24 cellular contexts compared by ENCODE assay signal in genomic region chr4:15672096-15672495, GRCh38.
"Had no signal": no experiment of that assay in that cellular context is flagged by ENCODE, and none has a peak within 500 bp of the region (broad histone marks: within the 10 kb centered on the region; RNA-seq: fewer than 3 reads in every experiment).

No MANE protein-coding gene starts in this region.

- H3K9ac ChIP-seq: neural progenitor cell, parathyroid adenoma had no signal

- H3K9me3 Mint-ChIP-seq: immature natural killer cell; memory B cell; natural killer cell treated with Interleukin-12 subunit alpha and Interleukin-12 subunit beta and Interleukin-15 and Interleukin-18, amount 100 ng/mL, for 72 hours had no signal

- H3K4me3 ChIP-seq: esophagus muscularis mucosa, gastrocnemius medialis, heart right ventricle, left ventricle myocardium inferior, lower lobe of right lung, neural progenitor cell, prostate gland, right lobe of liver, stomach, thoracic aorta, transverse colon had no signal

- H2AFZ ChIP-seq: neural progenitor cell, parathyroid adenoma had no signal

- H3K4me2 ChIP-seq: neural progenitor cell had no signal

- H3K27me3 Mint-ChIP-seq: memory B cell; natural killer cell treated with Interleukin-12 subunit alpha and Interleukin-12 subunit beta and Interleukin-15 and Interleukin-18, amount 100 ng/mL, for 72 hours had no signal

- H3K27ac ChIP-seq: esophagus muscularis mucosa, gastrocnemius medialis, heart right ventricle, left ventricle myocardium inferior, lower lobe of right lung, neural progenitor cell, parathyroid adenoma, prostate gland, right lobe of liver, stomach, thoracic aorta, transverse colon had no signal

- H3K4me1 Mint-ChIP-seq: immature natural killer cell, memory B cell, neural progenitor cell had no signal

- H3K79me2 ChIP-seq: parathyroid adenoma had no signal

- ATAC-seq: gastrocnemius medialis; heart right ventricle; left cardiac atrium; lower lobe of right lung; natural killer cell treated with Interleukin-12 subunit alpha and Interleukin-12 subunit beta and Interleukin-15 and Interleukin-18, amount 100 ng/mL, for 72 hours; right lobe of liver had no signal

- H3K27ac Mint-ChIP-seq: immature natural killer cell, memory B cell, neural progenitor cell had no signal

- DNase-seq: cerebellar nuclear complex; dermis blood vessel endothelial cell; gastrocnemius medialis; heart right ventricle; immature natural killer cell; kidney; left cardiac atrium; left ventricle myocardium inferior; lower lobe of right lung; midbrain; occipital lobe; right lobe of liver; stimulated activated CD4-positive, alpha-beta T cell treated with anti-CD3 and anti-CD28 coated beads, Interleukin-2, amount 100 ng/mL, for 24 hours; stimulated activated naive CD4-positive, alpha-beta T cell; stomach; substantia nigra; transverse colon had no signal

- H3K4me3 Mint-ChIP-seq: immature natural killer cell; memory B cell; natural killer cell treated with Interleukin-12 subunit alpha and Interleukin-12 subunit beta and Interleukin-15 and Interleukin-18, amount 100 ng/mL, for 72 hours; neural progenitor cell had no signal

- H3K9me3 ChIP-seq: esophagus muscularis mucosa, gastrocnemius medialis, heart right ventricle, left ventricle myocardium inferior, lower lobe of right lung, prostate gland, right lobe of liver, stomach, thoracic aorta, transverse colon had no signal

- H3K36me3 Mint-ChIP-seq: immature natural killer cell; memory B cell; natural killer cell treated with Interleukin-12 subunit alpha and Interleukin-12 subunit beta and Interleukin-15 and Interleukin-18, amount 100 ng/mL, for 72 hours had no signal

- H3K27me3 ChIP-seq: esophagus muscularis mucosa, gastrocnemius medialis, heart right ventricle, neural progenitor cell, right lobe of liver, stomach, transverse colon had no signal

- H3K4me1 ChIP-seq: gastrocnemius medialis, lower lobe of right lung, neural progenitor cell, parathyroid adenoma, prostate gland, transverse colon had no signal

- H3K36me3 ChIP-seq: esophagus muscularis mucosa, gastrocnemius medialis, heart right ventricle, left ventricle myocardium inferior, lower lobe of right lung, prostate gland, right lobe of liver, stomach, thoracic aorta, transverse colon had no signal
